In genomic region chr17:27550974-27551505, GRCh38 we compare ENCODE assay signal across 1 cellular context.
TF ChIP-seq lines count a peak whose summit lies in the region.

No MANE protein-coding gene starts in this region.

TF ChIP-seq in HCT116, 20 proteins besides CTCF, POLR2A, EP300 and RAD21:
- TF ChIP-seq ELF1 (IDR thresholded peaks at IDR 0.05; ENCODE audit: borderline replicate concordance, low read depth) (no peak), EGR1 (IDR thresholded peaks at IDR 0.05; ENCODE audit: low read depth) (no peak), ATF3 (IDR thresholded peaks at IDR 0.05) (no peak), JUND (IDR thresholded peaks at IDR 0.05) (no peak), FOSL1 (IDR thresholded peaks at IDR 0.05; ENCODE audit: low read depth) (no peak), CBX3 (IDR thresholded peaks at IDR 0.05; ENCODE audit: low read depth) (no peak), ZFX (IDR thresholded peaks at IDR 0.05) (no peak), SP1 (IDR thresholded peaks at IDR 0.05; ENCODE audit: low read depth) (no peak), SIN3A (IDR thresholded peaks at IDR 0.05; ENCODE audit: low read depth) (no peak), CEBPB (IDR thresholded peaks at IDR 0.05; ENCODE audit: low read depth) (no peak), MAX (IDR thresholded peaks at IDR 0.05) (no peak), EZH2 (IDR thresholded peaks at IDR 0.05) (no peak), EZH2phosphoT487 (IDR thresholded peaks at IDR 0.05; ENCODE audit: borderline replicate concordance) (no peak), SRF (IDR thresholded peaks at IDR 0.05; ENCODE audit: low read depth) (no peak), ZNF274 (IDR thresholded peaks at IDR 0.05; ENCODE audit: low read depth, low read length) (no peak), YY1 (IDR thresholded peaks at IDR 0.05; ENCODE audit: extremely low read depth, insufficient replicate concordance, low read depth, low read length) (no peak)
TF ChIP-seq in HCT116: peak in this region for 0.
